Comparison of ENCODE assay signal across 8 cellular contexts in genomic region chr7:34759477-34760125, GRCh38.
DNase-seq lines count a peak whose midpoint lies in the region; ATAC-seq and TF ChIP-seq lines count a peak whose summit lies in the region.

No MANE protein-coding gene starts in this region.

- no peaks in the 10 kb centered on the region for H3K9me3 Mint-ChIP-seq in natural killer cell

- intact Hi-C loops in stomach (cut with DNase I; ENCODE audit: low total_unique reads) (no loop called here), natural killer cell (cut with micrococcal nuclease) (no loop called here)

- H3K27ac Mint-ChIP-seq in natural killer cell, result no peak overlapping the region

- no peak for TF ChIP-seq POLR2A in stomach (IDR thresholded peaks at IDR 0.05)

- no peaks in the 10 kb centered on the region for H3K36me3 Mint-ChIP-seq in natural killer cell

- no peak for TF ChIP-seq EP300 in stomach (IDR thresholded peaks at IDR 0.05)

- H3K4me3 Mint-ChIP-seq in natural killer cell, result no peak overlapping the region

- no peaks in the 10 kb centered on the region for H3K9me3 ChIP-seq in stomach

- no peaks in the 10 kb centered on the region for H3K4me1 Mint-ChIP-seq in natural killer cell

- H3K27me3 ChIP-seq in foreskin keratinocyte (peaks cover 3% of the 10 kb centered on the region), stomach (no peaks in the 10 kb centered on the region)

- no peak for DNase-seq in GM10248 (ENCODE audit: extremely low spot score)
- DNase-seq in HS-27A (ENCODE audit: low read depth), result peak; percentile 15
- DNase-seq in RWPE1 (ENCODE audit: low spot score), result peak; percentile 47
- peak; percentile 12 to 54 for DNase-seq in foreskin keratinocyte
- DNase-seq in stomach, result no peak
- no peak for DNase-seq in natural killer cell
- no peak for DNase-seq in NCI-H1048 (lab: John Stamatoyannopoulos, UW)

- no peaks in the 10 kb centered on the region for H3K36me3 ChIP-seq in stomach

- TF ChIP-seq CTCF in GM10248 (IDR thresholded peaks at IDR 0.05; ENCODE audit: control extremely low read depth, extremely low read depth, low read depth, missing control alignments) (peak; percentile 42), RWPE1 (conservative IDR thresholded peaks at IDR 0.05; ENCODE audit: low read depth) (peak; percentile 69), foreskin keratinocyte (conservative IDR thresholded peaks at IDR 0.05) (peak; percentile 71), stomach (IDR thresholded peaks at IDR 0.05) (peak in 4 of 7 experiments; percentile 12 to 41 (median 17)), natural killer cell (IDR thresholded peaks at IDR 0.05) (no peak)

- H3K4me1 ChIP-seq in foreskin keratinocyte (peaks cover 4% of the 10 kb centered on the region), stomach (no peaks in the 10 kb centered on the region)

- peaks cover 5 to 12% of the 10 kb centered on the region in 2 donors for H3K27me3 Mint-ChIP-seq in natural killer cell (ENCODE audit: low read depth in 2 of 2)

- H3K4me3 ChIP-seq in stomach, result no peak overlapping the region

- ATAC-seq in foreskin keratinocyte (peak; percentile 86), GM21576 (IDR thresholded peaks at IDR 0.05; ENCODE audit: unreplicated experiment) (no peak), natural killer cell (no peak)

- POLR2A ChIA-PET in GM10248 (lab: Yijun Ruan, JAX) (no interaction called here), RWPE1 (lab: Yijun Ruan, JAX; ENCODE audit: low non-redundant PET) (no interaction called here)

- CTCF ChIA-PET in GM10248 (lab: Yijun Ruan, JAX), result interaction anchor here (1.1 to 1.4 kb wide), 4 partner anchors 20 to 761 kb away, joined by 3 to 5 read pairs (median 3); no protein-coding TSS in a partner anchor
- CTCF ChIA-PET in RWPE1 (lab: Yijun Ruan, JAX), result no interaction called here

- H3K27ac ChIP-seq in RWPE1 (no peak overlapping the region), foreskin keratinocyte (no peak overlapping the region), stomach (no peak overlapping the region)

- 64 to 77% (median 68%) methylated on average over 3 of the region's 3 CpGs for WGBS in stomach, 5 donors

Comparison
In these comparisons a context has a peak if more than half of its experiments do, and no peak if none do; other contexts are left out.
1. DNase-seq: peak in HS-27A (single experiment), RWPE1 (single experiment) and foreskin keratinocyte (2 of 2); none in GM10248 (single experiment), stomach (single experiment), natural killer cell (single experiment) and NCI-H1048 (single experiment).